21 cellular contexts compared by ENCODE assay signal in genomic region chr13:28301839-28302238, GRCh38.
DNase-seq lines count a peak whose midpoint lies in the region; ATAC-seq and TF ChIP-seq lines count a peak whose summit lies in the region.
"Had no signal": no experiment of that assay in that cellular context is flagged by ENCODE, and none has a peak within 500 bp of the region (broad histone marks: within the 10 kb centered on the region; RNA-seq: fewer than 3 reads in every experiment).

No MANE protein-coding gene starts in this region.

- TF ChIP-seq CTCF in A673 (conservative IDR thresholded peaks at IDR 0.05; ENCODE audit: low read depth, low read length) (no peak), dorsolateral prefrontal cortex (IDR thresholded peaks at IDR 0.05 in 54 of 56, conservative IDR thresholded peaks at IDR 0.05 in 2 of 56; ENCODE audit: low read depth in 1 of 56, partially characterized antibody in 56 of 56) (no peak), osteoblast (IDR thresholded peaks at IDR 0.05; ENCODE audit: extremely low read depth, low read depth, low read length) (no peak)

- peak; percentile 58 for DNase-seq in A673 (ENCODE audit: low spot score)
- DNase-seq in dermis microvascular lymphatic vessel endothelial cell (ENCODE audit: low read depth in 2 of 2) = peak; percentile 42 to 68
- peak; percentile 62 to 64 for DNase-seq in lung microvascular endothelial cell (ENCODE audit: low read depth in 2 of 2)
- DNase-seq in dorsolateral prefrontal cortex = no peak
- no peak for DNase-seq in activated T-cell treated with anti-CD3 and anti-CD28 coated beads, Interleukin-2, amount 50 U/mL, for 24 hours
- no peak for DNase-seq in osteoblast (ENCODE audit: insufficient read length, low spot score, missing footprints)
- DNase-seq: DMS79, H7, HFFc6, IMR-90, Karpas-422, MM.1S, NCI-H1092, NCI-H1436 treated with DMSO at 0.1 percent for 48 hours, NCI-H2029, NCI-H446 treated with DMSO at 0.1 percent for 48 hours, NCI-H69, SJCRH30 had no signal

- no peak for ATAC-seq in GM19351 (IDR thresholded peaks at IDR 0.05; ENCODE audit: unreplicated experiment)
- ATAC-seq: Panc1 had no signal

- H3K9me3 ChIP-seq in A673 (ENCODE audit: low read depth, low read length, poor library complexity, severe bottlenecking) = no peaks in the 10 kb centered on the region
- H3K9me3 ChIP-seq in HUES48 (ENCODE audit: control insufficient read depth, insufficient read depth, low read length) = no peaks in the 10 kb centered on the region
- H3K9me3 ChIP-seq in osteoblast (ENCODE audit: low read depth, low read length) = no peaks in the 10 kb centered on the region
- H3K9me3 ChIP-seq: SJCRH30 had no signal

- H3K27me3 Mint-ChIP-seq in activated T-cell treated with anti-CD3 and anti-CD28 coated beads, Interleukin-2, amount 50 U/mL, for 24 hours = peaks cover 7% of the 10 kb centered on the region

- H2AFZ ChIP-seq in osteoblast (ENCODE audit: low read length) = no peak overlapping the region

- no TSS peak for BruUV-seq in A673 (replicated peaks; lab: Mats Ljungman, UMichigan)

- H3K9ac ChIP-seq in HUES48 (ENCODE audit: low read depth, low read length) = no peak overlapping the region

- no peak overlapping the region for H3K4me2 ChIP-seq in osteoblast (ENCODE audit: insufficient read depth, low read length)

- no peak overlapping the region for H3K4me3 Mint-ChIP-seq in activated T-cell treated with anti-CD3 and anti-CD28 coated beads, Interleukin-2, amount 50 U/mL, for 24 hours
- H3K4me3 Mint-ChIP-seq: HFFc6 had no signal

- H3K4me1 Mint-ChIP-seq in activated T-cell treated with anti-CD3 and anti-CD28 coated beads, Interleukin-2, amount 50 U/mL, for 24 hours (ENCODE audit: low read depth) = peaks cover 7% of the 10 kb centered on the region

- H3K27me3 ChIP-seq in A673 (replicated peaks; ENCODE audit: insufficient read depth, low read depth, low read length, poor library complexity) (no peaks in the 10 kb centered on the region), HUES48 (ENCODE audit: control insufficient read depth, insufficient read depth, low read length) (no peaks in the 10 kb centered on the region), dorsolateral prefrontal cortex (no peaks in the 10 kb centered on the region), osteoblast (ENCODE audit: insufficient read depth, low read length) (no peaks in the 10 kb centered on the region)

- H3K4me1 ChIP-seq in A673 (ENCODE audit: insufficient read depth, low read length, poor library complexity, severe bottlenecking) (peaks cover 6% of the 10 kb centered on the region), HUES48 (ENCODE audit: control insufficient read depth, insufficient read depth, low read length) (peaks cover 33% of the 10 kb centered on the region), osteoblast (ENCODE audit: insufficient read depth, low read length) (no peaks in the 10 kb centered on the region)

- H3K4me3 ChIP-seq in A673 (ENCODE audit: low read depth, low read length, poor library complexity, severe bottlenecking) = no peak overlapping the region
- no peak overlapping the region for H3K4me3 ChIP-seq in HUES48 (ENCODE audit: low read depth, low read length)
- H3K4me3 ChIP-seq in dorsolateral prefrontal cortex = no peak overlapping the region
- no peak overlapping the region for H3K4me3 ChIP-seq in osteoblast (ENCODE audit: insufficient read depth, low read length)
- H3K4me3 ChIP-seq: SJCRH30 had no signal

- H3K36me3 ChIP-seq in A673 (ENCODE audit: insufficient read depth, low read length, poor library complexity, severe bottlenecking) = no peaks in the 10 kb centered on the region
- H3K36me3 ChIP-seq in HUES48 (ENCODE audit: control insufficient read depth, insufficient read depth, low read length) = peaks cover 16% of the 10 kb centered on the region
- H3K36me3 ChIP-seq in osteoblast (ENCODE audit: insufficient read depth, low read length) = no peaks in the 10 kb centered on the region
- H3K36me3 ChIP-seq: SJCRH30 had no signal

- no peaks in the 10 kb centered on the region for H3K79me2 ChIP-seq in osteoblast (ENCODE audit: insufficient read depth, low read length)

- H3K27ac ChIP-seq in A673 (ENCODE audit: low read depth, low read length, poor library complexity, severe bottlenecking) (no peak overlapping the region), HUES48 (ENCODE audit: low read depth, low read length) (peak overlapping the region; percentile 54), dorsolateral prefrontal cortex (no peak overlapping the region), osteoblast (ENCODE audit: low read depth, low read length) (no peak overlapping the region)
- H3K27ac ChIP-seq: SJCRH30 had no signal

- POLR2A ChIA-PET in A673 (lab: Charles Lee; ENCODE audit: low non-redundant PET) = no interaction called here

- H3K27ac Mint-ChIP-seq in activated T-cell treated with anti-CD3 and anti-CD28 coated beads, Interleukin-2, amount 50 U/mL, for 24 hours = no peak overlapping the region
- H3K27ac Mint-ChIP-seq: HFFc6 had no signal

- H3K9me3 Mint-ChIP-seq in activated T-cell treated with anti-CD3 and anti-CD28 coated beads, Interleukin-2, amount 50 U/mL, for 24 hours = no peaks in the 10 kb centered on the region
- H3K9me3 Mint-ChIP-seq: HFFc6 had no signal

- no peaks in the 10 kb centered on the region for H3K36me3 Mint-ChIP-seq in activated T-cell treated with anti-CD3 and anti-CD28 coated beads, Interleukin-2, amount 50 U/mL, for 24 hours (ENCODE audit: low read depth)

- CTCF ChIA-PET in A673 (lab: Charles Lee) = interaction anchor here (1.8 kb wide), 1 partner anchor 23 kb away, joined by 4 read pairs; no protein-coding TSS in a partner anchor

- no peaks in the 10 kb centered on the region for H4K20me1 ChIP-seq in osteoblast (ENCODE audit: insufficient read depth, low read length)

- intact Hi-C loops in A673 (cut with micrococcal nuclease; ENCODE audit: unreplicated experiment) (no loop called here), dorsolateral prefrontal cortex (cut with DNase I) (no loop called here)

Comparison
In these comparisons a context has a peak if more than half of its experiments do, and no peak if none do; other contexts are left out.
1. DNase-seq: peak in A673 (single experiment), dermis microvascular lymphatic vessel endothelial cell (2 of 2) and lung microvascular endothelial cell (2 of 2); none in dorsolateral prefrontal cortex (0 of 10), activated T-cell treated with anti-CD3 and anti-CD28 coated beads, Interleukin-2, amount 50 U/mL, for 24 hours (single experiment) and osteoblast (single experiment).